In genomic region chr11:78179459-78180071, GRCh38 we compare ENCODE assay signal across 1 cellular context.
TF ChIP-seq lines count a peak whose summit lies in the region.

No MANE protein-coding gene starts in this region.

TF ChIP-seq in HepG2, 621 proteins besides CTCF, POLR2A, EP300 and RAD21 (continued from another document and continues in another):
- TF ChIP-seq NFYB (CRISPR knock-in tag; IDR thresholded peaks at IDR 0.05) = no peak
- no peak for TF ChIP-seq ZNF431 (CRISPR knock-in tag; IDR thresholded peaks at IDR 0.05; ENCODE audit: borderline replicate concordance, low read depth)
- TF ChIP-seq, protein P1, sequence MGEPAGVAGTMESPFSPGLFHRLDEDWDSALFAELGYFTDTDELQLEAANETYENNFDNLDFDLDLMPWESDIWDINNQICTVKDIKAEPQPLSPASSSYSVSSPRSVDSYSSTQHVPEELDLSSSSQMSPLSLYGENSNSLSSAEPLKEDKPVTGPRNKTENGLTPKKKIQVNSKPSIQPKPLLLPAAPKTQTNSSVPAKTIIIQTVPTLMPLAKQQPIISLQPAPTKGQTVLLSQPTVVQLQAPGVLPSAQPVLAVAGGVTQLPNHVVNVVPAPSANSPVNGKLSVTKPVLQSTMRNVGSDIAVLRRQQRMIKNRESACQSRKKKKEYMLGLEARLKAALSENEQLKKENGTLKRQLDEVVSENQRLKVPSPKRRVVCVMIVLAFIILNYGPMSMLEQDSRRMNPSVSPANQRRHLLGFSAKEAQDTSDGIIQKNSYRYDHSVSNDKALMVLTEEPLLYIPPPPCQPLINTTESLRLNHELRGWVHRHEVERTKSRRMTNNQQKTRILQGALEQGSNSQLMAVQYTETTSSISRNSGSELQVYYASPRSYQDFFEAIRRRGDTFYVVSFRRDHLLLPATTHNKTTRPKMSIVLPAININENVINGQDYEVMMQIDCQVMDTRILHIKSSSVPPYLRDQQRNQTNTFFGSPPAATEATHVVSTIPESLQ (CRISPR knock-in tag; conservative IDR thresholded peaks at IDR 0.05) = no peak
- peak; percentile 75 for TF ChIP-seq CEBPG (CRISPR knock-in tag; IDR thresholded peaks at IDR 0.05)
- TF ChIP-seq ZNF83 (CRISPR knock-in tag; IDR thresholded peaks at IDR 0.05; ENCODE audit: borderline replicate concordance) = no peak
- TF ChIP-seq PRMT3 (CRISPR knock-in tag; IDR thresholded peaks at IDR 0.05; ENCODE audit: borderline replicate concordance, low read depth) = no peak
- TF ChIP-seq ZHX2 (IDR thresholded peaks at IDR 0.05; ENCODE audit: low read depth) = no peak
- no peak for TF ChIP-seq ZHX2 (CRISPR knock-in tag; IDR thresholded peaks at IDR 0.05; ENCODE audit: borderline replicate concordance)
- TF ChIP-seq ZNF773 (CRISPR knock-in tag; IDR thresholded peaks at IDR 0.05; ENCODE audit: borderline replicate concordance) = no peak
- TF ChIP-seq NFRKB (IDR thresholded peaks at IDR 0.05) = no peak
- no peak for TF ChIP-seq NFE2 (CRISPR knock-in tag; IDR thresholded peaks at IDR 0.05)
- peak; percentile 22 for TF ChIP-seq TEAD3 (CRISPR knock-in tag; optimal IDR thresholded peaks at IDR 0.05; ENCODE audit: borderline replicate concordance)
- TF ChIP-seq ZIK1 (CRISPR knock-in tag; IDR thresholded peaks at IDR 0.05; ENCODE audit: borderline replicate concordance, low read depth) = no peak
- TF ChIP-seq, protein P2, sequence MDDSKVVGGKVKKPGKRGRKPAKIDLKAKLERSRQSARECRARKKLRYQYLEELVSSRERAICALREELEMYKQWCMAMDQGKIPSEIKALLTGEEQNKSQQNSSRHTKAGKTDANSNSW (CRISPR knock-in tag; IDR thresholded peaks at IDR 0.05; ENCODE audit: borderline replicate concordance) = no peak
- no peak for TF ChIP-seq ZNF598 (CRISPR knock-in tag; IDR thresholded peaks at IDR 0.05; ENCODE audit: borderline replicate concordance)
- TF ChIP-seq, protein P3, sequence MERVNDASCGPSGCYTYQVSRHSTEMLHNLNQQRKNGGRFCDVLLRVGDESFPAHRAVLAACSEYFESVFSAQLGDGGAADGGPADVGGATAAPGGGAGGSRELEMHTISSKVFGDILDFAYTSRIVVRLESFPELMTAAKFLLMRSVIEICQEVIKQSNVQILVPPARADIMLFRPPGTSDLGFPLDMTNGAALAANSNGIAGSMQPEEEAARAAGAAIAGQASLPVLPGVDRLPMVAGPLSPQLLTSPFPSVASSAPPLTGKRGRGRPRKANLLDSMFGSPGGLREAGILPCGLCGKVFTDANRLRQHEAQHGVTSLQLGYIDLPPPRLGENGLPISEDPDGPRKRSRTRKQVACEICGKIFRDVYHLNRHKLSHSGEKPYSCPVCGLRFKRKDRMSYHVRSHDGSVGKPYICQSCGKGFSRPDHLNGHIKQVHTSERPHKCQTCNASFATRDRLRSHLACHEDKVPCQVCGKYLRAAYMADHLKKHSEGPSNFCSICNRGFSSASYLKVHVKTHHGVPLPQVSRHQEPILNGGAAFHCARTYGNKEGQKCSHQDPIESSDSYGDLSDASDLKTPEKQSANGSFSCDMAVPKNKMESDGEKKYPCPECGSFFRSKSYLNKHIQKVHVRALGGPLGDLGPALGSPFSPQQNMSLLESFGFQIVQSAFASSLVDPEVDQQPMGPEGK (CRISPR knock-in tag; IDR thresholded peaks at IDR 0.05) = no peak
- 0 out of 2 replicates have a peak, but pooled peaks have one; percentile 25 for TF ChIP-seq ZFP91 (CRISPR knock-in tag; IDR thresholded peaks at IDR 0.05; ENCODE audit: borderline replicate concordance)
- no peak for TF ChIP-seq SOX5 (CRISPR knock-in tag; IDR thresholded peaks at IDR 0.05; ENCODE audit: borderline replicate concordance)
- no peak for TF ChIP-seq TRIM22 (IDR thresholded peaks at IDR 0.05)
- TF ChIP-seq PTBP1 (IDR thresholded peaks at IDR 0.05; ENCODE audit: low read depth, low read length, poor library complexity, severe bottlenecking) = no peak
- no peak for TF ChIP-seq ZNF839 (CRISPR knock-in tag; IDR thresholded peaks at IDR 0.05; ENCODE audit: borderline replicate concordance)
- TF ChIP-seq TGIF2 (CRISPR knock-in tag; IDR thresholded peaks at IDR 0.05) = no peak
- peak; percentile 35; the same call in 1 of the 2 replicates for TF ChIP-seq SALL1 (CRISPR knock-in tag; IDR thresholded peaks at IDR 0.05)
- peak; percentile 16; the same call in 1 of the 2 replicates for TF ChIP-seq ELF1 (CRISPR knock-in tag; IDR thresholded peaks at IDR 0.05)
- TF ChIP-seq ARID5B (CRISPR knock-in tag; IDR thresholded peaks at IDR 0.05) = no peak
- TF ChIP-seq MED13 (CRISPR knock-in tag; IDR thresholded peaks at IDR 0.05) = no peak
- TF ChIP-seq ELF3 (CRISPR knock-in tag; IDR thresholded peaks at IDR 0.05) = peak; percentile 49; the same call in 1 of the 2 replicates
- TF ChIP-seq, protein P4, sequence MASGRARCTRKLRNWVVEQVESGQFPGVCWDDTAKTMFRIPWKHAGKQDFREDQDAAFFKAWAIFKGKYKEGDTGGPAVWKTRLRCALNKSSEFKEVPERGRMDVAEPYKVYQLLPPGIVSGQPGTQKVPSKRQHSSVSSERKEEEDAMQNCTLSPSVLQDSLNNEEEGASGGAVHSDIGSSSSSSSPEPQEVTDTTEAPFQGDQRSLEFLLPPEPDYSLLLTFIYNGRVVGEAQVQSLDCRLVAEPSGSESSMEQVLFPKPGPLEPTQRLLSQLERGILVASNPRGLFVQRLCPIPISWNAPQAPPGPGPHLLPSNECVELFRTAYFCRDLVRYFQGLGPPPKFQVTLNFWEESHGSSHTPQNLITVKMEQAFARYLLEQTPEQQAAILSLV (CRISPR knock-in tag; IDR thresholded peaks at IDR 0.05; ENCODE audit: borderline replicate concordance) = no peak
- no peak for TF ChIP-seq ZBTB7B (CRISPR knock-in tag; IDR thresholded peaks at IDR 0.05)
- TF ChIP-seq KLF13 (CRISPR knock-in tag; IDR thresholded peaks at IDR 0.05) = no peak
- no peak for TF ChIP-seq SUZ12 (IDR thresholded peaks at IDR 0.05; ENCODE audit: low read depth, low read length)
- TF ChIP-seq, protein P5, sequence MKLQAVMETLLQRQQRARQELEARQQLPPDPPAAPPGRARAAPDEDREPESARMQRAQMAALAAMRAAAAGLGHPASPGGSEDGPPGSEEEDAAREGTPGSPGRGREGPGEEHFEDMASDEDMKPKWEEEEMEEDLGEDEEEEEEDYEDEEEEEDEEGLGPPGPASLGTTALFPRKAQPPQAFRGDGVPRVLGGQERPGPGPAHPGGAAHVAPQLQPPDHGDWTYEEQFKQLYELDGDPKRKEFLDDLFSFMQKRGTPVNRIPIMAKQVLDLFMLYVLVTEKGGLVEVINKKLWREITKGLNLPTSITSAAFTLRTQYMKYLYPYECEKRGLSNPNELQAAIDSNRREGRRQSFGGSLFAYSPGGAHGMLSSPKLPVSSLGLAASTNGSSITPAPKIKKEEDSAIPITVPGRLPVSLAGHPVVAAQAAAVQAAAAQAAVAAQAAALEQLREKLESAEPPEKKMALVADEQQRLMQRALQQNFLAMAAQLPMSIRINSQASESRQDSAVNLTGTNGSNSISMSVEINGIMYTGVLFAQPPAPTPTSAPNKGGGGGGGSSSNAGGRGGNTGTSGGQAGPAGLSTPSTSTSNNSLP (IDR thresholded peaks at IDR 0.05; ENCODE audit: low read depth, low read length) = no peak
- TF ChIP-seq HOXA3 (CRISPR knock-in tag; IDR thresholded peaks at IDR 0.05) = 0 out of 2 replicates have a peak, but pooled peaks have one; percentile 25
- TF ChIP-seq ZFAT (CRISPR knock-in tag; conservative IDR thresholded peaks at IDR 0.05) = no peak
- TF ChIP-seq TOE1 (CRISPR knock-in tag; IDR thresholded peaks at IDR 0.05) = no peak
- TF ChIP-seq, protein P6, sequence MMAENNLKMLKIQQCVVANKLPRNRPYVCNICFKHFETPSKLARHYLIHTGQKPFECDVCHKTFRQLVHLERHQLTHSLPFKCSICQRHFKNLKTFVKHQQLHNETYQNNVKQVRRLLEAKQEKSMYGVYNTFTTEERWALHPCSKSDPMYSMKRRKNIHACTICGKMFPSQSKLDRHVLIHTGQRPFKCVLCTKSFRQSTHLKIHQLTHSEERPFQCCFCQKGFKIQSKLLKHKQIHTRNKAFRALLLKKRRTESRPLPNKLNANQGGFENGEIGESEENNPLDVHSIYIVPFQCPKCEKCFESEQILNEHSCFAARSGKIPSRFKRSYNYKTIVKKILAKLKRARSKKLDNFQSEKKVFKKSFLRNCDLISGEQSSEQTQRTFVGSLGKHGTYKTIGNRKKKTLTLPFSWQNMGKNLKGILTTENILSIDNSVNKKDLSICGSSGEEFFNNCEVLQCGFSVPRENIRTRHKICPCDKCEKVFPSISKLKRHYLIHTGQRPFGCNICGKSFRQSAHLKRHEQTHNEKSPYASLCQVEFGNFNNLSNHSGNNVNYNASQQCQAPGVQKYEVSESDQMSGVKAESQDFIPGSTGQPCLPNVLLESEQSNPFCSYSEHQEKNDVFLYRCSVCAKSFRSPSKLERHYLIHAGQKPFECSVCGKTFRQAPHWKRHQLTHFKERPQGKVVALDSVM (CRISPR knock-in tag; IDR thresholded peaks at IDR 0.05) = no peak
- 0 out of 2 replicates have a peak, but pooled peaks have one; percentile 10 for TF ChIP-seq STAG1 (CRISPR knock-in tag; IDR thresholded peaks at IDR 0.05)
- TF ChIP-seq ZFP36L1 (CRISPR knock-in tag; IDR thresholded peaks at IDR 0.05) = no peak
